1 cellular context compared by ENCODE assay signal in the genomic region with DNA sequence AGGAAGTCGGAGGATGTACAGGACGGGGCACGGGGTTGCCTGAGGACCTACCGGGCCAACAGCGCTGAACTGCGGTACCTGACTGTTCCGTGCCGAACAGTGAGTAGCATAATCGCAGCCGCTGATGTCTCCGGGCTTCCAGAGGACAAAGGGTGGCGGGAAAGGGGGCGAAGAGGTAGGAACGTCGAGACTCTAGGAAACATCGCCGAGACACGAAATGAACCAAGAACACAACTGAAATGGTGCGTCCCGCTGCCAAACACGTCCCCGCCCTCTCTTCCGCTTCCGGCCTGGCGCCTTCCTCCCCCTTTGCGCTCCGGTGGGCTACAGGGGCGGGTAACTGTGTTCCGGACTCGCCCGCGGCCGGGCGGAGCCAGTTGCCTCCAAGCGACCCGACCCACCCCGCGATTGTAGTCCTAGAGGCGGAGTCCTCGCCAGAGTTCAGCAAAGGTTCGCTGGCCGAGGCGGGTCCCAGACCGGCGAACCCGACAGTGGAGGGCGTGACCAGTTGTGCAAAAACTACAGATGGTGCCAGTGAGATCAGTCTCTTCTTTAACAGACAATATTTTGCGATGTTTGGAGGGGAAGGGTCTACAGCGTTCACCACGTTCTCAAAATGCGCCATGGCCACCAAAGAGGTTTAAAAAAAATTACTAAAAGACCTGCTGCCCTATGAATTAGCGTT.
A peak's percentile ranks its signal among the peaks of the same experiment; 100 is the strongest.
TF ChIP-seq lines count a peak whose summit lies in the region.

TSS of gene MRPS31 (minus strand) at position 257 of the 685 bp plus-strand sequence. CDS start at position 203, 54 bp downstream.

TF ChIP-seq in HCT116, 20 proteins besides CTCF, POLR2A, EP300 and RAD21 (continued from another document):
- TF ChIP-seq MAX (IDR thresholded peaks at IDR 0.05) (peak; percentile 87), EGR1 (IDR thresholded peaks at IDR 0.05; ENCODE audit: low read depth) (peak; percentile 52; the same call in 1 of the 2 replicates), JUND (IDR thresholded peaks at IDR 0.05) (no peak), ZNF274 (IDR thresholded peaks at IDR 0.05; ENCODE audit: low read depth, low read length) (no peak), EZH2phosphoT487 (IDR thresholded peaks at IDR 0.05; ENCODE audit: borderline replicate concordance) (no peak), POLR2AphosphoS5 (IDR thresholded peaks at IDR 0.05; ENCODE audit: low read depth, low read length) (peak; percentile 90), ELF1 (IDR thresholded peaks at IDR 0.05; ENCODE audit: borderline replicate concordance, low read depth) (peak; percentile 69), FOSL1 (IDR thresholded peaks at IDR 0.05; ENCODE audit: low read depth) (no peak), EZH2 (IDR thresholded peaks at IDR 0.05) (no peak)
- TF ChIP-seq, protein P1, sequence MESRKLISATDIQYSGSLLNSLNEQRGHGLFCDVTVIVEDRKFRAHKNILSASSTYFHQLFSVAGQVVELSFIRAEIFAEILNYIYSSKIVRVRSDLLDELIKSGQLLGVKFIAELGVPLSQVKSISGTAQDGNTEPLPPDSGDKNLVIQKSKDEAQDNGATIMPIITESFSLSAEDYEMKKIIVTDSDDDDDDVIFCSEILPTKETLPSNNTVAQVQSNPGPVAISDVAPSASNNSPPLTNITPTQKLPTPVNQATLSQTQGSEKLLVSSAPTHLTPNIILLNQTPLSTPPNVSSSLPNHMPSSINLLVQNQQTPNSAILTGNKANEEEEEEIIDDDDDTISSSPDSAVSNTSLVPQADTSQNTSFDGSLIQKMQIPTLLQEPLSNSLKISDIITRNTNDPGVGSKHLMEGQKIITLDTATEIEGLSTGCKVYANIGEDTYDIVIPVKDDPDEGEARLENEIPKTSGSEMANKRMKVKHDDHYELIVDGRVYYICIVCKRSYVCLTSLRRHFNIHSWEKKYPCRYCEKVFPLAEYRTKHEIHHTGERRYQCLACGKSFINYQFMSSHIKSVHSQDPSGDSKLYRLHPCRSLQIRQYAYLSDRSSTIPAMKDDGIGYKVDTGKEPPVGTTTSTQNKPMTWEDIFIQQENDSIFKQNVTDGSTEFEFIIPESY (IDR thresholded peaks at IDR 0.05; ENCODE audit: extremely low read depth, insufficient replicate concordance, low read length), result peak; percentile 67
